Comparison of ENCODE assay signal across 1 cellular context in the genomic region with DNA sequence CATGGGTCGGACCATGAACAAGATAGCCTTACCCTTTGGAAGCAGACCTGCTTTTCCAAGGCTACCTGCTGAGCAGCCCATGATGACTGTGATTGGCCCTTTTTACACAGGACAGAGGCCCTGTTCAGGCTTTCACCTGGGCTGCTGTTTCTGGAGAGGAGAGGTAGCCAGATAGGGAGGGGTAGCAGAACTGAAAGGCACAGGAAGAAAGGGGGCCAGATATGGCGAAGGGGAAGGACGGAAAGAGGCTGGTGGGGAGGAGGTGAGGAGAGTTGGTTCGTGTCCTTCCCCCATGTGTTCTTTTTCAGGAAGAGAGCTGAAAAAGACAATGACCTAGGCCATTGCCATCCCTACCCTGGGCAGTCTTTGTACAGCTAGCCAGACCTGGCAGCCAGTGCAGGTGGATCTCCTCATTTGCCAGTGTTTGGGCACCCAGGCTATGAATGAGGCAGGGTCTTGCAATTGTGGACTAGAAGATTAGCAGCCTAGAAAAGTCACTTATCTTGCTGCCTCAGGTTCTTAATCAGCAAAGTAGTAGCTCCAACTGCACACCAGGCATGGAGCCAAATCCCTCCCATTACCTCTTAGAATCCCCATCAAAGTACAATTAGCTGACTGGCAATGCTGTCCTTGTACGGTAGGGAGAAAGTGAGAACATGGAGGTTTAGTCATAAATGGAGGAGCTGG.
TF ChIP-seq lines count a peak whose summit lies in the region.

No MANE protein-coding gene starts in this region.

TF ChIP-seq in K562, 482 proteins besides CTCF, POLR2A, EP300 and RAD21 (continued from another document and continues in another):
- TF ChIP-seq, protein P1, sequence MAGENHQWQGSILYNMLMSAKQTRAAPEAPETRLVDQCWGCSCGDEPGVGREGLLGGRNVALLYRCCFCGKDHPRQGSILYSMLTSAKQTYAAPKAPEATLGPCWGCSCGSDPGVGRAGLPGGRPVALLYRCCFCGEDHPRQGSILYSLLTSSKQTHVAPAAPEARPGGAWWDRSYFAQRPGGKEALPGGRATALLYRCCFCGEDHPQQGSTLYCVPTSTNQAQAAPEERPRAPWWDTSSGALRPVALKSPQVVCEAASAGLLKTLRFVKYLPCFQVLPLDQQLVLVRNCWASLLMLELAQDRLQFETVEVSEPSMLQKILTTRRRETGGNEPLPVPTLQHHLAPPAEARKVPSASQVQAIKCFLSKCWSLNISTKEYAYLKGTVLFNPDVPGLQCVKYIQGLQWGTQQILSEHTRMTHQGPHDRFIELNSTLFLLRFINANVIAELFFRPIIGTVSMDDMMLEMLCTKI (IDR thresholded peaks at IDR 0.05; ENCODE audit: partially characterized antibody) = no peak
- TF ChIP-seq ZFP30 (CRISPR knock-in tag; IDR thresholded peaks at IDR 0.05; ENCODE audit: borderline replicate concordance) (no peak), ZNF707 (CRISPR knock-in tag; conservative IDR thresholded peaks at IDR 0.05) (no peak), GTF2F1 (IDR thresholded peaks at IDR 0.05; ENCODE audit: low read depth, low read length) (no peak), KDM1A (IDR thresholded peaks at IDR 0.05) (peak; percentile 61; a peak in 3 of 4 replicates), CBX3 (IDR thresholded peaks at IDR 0.05; ENCODE audit: borderline replicate concordance in 1 of 2, low read length in 2 of 2) (peak in 1 of 2 experiments; percentile 71; a peak in 1 of 3 replicates), ZNF507 (tag; conservative IDR thresholded peaks at IDR 0.05) (no peak), STAG1 (CRISPR knock-in tag; IDR thresholded peaks at IDR 0.05; ENCODE audit: borderline replicate concordance) (no peak), ZNF143 (CRISPR knock-in tag; IDR thresholded peaks at IDR 0.05) (no peak), PML (IDR thresholded peaks at IDR 0.05; ENCODE audit: low read length) (peak; percentile 94), MEIS2 (IDR thresholded peaks at IDR 0.05; ENCODE audit: partially characterized antibody) (peak; percentile 9), SPI1 (IDR thresholded peaks at IDR 0.05; ENCODE audit: borderline replicate concordance, low read depth, low read length) (no peak), MIER1 (IDR thresholded peaks at IDR 0.05; ENCODE audit: low read depth) (no peak), ILF3 (IDR thresholded peaks at IDR 0.05; ENCODE audit: borderline replicate concordance) (no peak), EHMT2 (IDR thresholded peaks at IDR 0.05) (no peak), SMARCE1 (IDR thresholded peaks at IDR 0.05) (peak; percentile 90), NR2C2 (CRISPR knock-in tag; IDR thresholded peaks at IDR 0.05) (no peak), NR2C2 (tag; IDR thresholded peaks at IDR 0.05) (no peak), NFIX (CRISPR knock-in tag; IDR thresholded peaks at IDR 0.05; ENCODE audit: low read depth) (no peak), ZBED1 (IDR thresholded peaks at IDR 0.05) (no peak), PCBP1 (IDR thresholded peaks at IDR 0.05; ENCODE audit: low read depth, low read length, poor library complexity, severe bottlenecking) (no peak), ETV5 (CRISPR knock-in tag; IDR thresholded peaks at IDR 0.05; ENCODE audit: low read depth) (no peak), ETV1 (tag; conservative IDR thresholded peaks at IDR 0.05; ENCODE audit: low read depth) (peak; percentile 28; the same call in 1 of the 2 replicates), C11orf30 (IDR thresholded peaks at IDR 0.05; ENCODE audit: low read depth) (peak; percentile 91), TBP (optimal IDR thresholded peaks at IDR 0.05; ENCODE audit: low read depth, low read length) (peak; percentile 13), FOXK2 (conservative IDR thresholded peaks at IDR 0.05 in 1 of 2, IDR thresholded peaks at IDR 0.05 in 1 of 2; ENCODE audit: low read depth in 2 of 2) (no peak), ZZZ3 (IDR thresholded peaks at IDR 0.05) (no peak), KLF13 (tag; IDR thresholded peaks at IDR 0.05; ENCODE audit: borderline replicate concordance, low read depth) (no peak)
- TF ChIP-seq, protein P2, sequence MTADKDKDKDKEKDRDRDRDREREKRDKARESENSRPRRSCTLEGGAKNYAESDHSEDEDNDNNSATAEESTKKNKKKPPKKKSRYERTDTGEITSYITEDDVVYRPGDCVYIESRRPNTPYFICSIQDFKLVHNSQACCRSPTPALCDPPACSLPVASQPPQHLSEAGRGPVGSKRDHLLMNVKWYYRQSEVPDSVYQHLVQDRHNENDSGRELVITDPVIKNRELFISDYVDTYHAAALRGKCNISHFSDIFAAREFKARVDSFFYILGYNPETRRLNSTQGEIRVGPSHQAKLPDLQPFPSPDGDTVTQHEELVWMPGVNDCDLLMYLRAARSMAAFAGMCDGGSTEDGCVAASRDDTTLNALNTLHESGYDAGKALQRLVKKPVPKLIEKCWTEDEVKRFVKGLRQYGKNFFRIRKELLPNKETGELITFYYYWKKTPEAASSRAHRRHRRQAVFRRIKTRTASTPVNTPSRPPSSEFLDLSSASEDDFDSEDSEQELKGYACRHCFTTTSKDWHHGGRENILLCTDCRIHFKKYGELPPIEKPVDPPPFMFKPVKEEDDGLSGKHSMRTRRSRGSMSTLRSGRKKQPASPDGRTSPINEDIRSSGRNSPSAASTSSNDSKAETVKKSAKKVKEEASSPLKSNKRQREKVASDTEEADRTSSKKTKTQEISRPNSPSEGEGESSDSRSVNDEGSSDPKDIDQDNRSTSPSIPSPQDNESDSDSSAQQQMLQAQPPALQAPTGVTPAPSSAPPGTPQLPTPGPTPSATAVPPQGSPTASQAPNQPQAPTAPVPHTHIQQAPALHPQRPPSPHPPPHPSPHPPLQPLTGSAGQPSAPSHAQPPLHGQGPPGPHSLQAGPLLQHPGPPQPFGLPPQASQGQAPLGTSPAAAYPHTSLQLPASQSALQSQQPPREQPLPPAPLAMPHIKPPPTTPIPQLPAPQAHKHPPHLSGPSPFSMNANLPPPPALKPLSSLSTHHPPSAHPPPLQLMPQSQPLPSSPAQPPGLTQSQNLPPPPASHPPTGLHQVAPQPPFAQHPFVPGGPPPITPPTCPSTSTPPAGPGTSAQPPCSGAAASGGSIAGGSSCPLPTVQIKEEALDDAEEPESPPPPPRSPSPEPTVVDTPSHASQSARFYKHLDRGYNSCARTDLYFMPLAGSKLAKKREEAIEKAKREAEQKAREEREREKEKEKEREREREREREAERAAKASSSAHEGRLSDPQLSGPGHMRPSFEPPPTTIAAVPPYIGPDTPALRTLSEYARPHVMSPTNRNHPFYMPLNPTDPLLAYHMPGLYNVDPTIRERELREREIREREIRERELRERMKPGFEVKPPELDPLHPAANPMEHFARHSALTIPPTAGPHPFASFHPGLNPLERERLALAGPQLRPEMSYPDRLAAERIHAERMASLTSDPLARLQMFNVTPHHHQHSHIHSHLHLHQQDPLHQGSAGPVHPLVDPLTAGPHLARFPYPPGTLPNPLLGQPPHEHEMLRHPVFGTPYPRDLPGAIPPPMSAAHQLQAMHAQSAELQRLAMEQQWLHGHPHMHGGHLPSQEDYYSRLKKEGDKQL (CRISPR knock-in tag; IDR thresholded peaks at IDR 0.05; ENCODE audit: borderline replicate concordance) = no peak
- TF ChIP-seq, protein P3, sequence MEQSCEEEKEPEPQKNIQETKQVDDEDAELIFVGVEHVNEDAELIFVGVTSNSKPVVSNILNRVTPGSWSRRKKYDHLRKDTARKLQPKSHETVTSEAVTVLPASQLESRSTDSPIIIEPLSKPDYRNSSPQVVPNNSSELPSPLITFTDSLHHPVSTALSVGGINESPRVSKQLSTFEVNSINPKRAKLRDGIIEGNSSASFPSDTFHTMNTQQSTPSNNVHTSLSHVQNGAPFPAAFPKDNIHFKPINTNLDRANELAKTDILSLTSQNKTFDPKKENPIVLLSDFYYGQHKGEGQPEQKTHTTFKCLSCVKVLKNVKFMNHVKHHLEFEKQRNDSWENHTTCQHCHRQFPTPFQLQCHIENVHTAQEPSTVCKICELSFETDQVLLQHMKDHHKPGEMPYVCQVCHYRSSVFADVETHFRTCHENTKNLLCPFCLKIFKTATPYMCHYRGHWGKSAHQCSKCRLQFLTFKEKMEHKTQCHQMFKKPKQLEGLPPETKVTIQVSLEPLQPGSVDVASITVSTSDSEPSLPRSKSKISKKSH (CRISPR knock-in tag; IDR thresholded peaks at IDR 0.05) = no peak
- TF ChIP-seq, protein P4, sequence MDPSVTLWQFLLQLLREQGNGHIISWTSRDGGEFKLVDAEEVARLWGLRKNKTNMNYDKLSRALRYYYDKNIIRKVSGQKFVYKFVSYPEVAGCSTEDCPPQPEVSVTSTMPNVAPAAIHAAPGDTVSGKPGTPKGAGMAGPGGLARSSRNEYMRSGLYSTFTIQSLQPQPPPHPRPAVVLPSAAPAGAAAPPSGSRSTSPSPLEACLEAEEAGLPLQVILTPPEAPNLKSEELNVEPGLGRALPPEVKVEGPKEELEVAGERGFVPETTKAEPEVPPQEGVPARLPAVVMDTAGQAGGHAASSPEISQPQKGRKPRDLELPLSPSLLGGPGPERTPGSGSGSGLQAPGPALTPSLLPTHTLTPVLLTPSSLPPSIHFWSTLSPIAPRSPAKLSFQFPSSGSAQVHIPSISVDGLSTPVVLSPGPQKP (CRISPR knock-in tag; IDR thresholded peaks at IDR 0.05) = no peak
- TF ChIP-seq, protein P5, sequence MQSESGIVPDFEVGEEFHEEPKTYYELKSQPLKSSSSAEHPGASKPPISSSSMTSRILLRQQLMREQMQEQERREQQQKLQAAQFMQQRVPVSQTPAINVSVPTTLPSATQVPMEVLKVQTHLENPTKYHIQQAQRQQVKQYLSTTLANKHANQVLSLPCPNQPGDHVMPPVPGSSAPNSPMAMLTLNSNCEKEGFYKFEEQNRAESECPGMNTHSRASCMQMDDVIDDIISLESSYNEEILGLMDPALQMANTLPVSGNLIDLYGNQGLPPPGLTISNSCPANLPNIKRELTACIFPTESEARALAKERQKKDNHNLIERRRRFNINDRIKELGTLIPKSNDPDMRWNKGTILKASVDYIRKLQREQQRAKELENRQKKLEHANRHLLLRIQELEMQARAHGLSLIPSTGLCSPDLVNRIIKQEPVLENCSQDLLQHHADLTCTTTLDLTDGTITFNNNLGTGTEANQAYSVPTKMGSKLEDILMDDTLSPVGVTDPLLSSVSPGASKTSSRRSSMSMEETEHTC (IDR thresholded peaks at IDR 0.05) = no peak
- TF ChIP-seq, protein P6, sequence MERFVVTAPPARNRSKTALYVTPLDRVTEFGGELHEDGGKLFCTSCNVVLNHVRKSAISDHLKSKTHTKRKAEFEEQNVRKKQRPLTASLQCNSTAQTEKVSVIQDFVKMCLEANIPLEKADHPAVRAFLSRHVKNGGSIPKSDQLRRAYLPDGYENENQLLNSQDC (CRISPR knock-in tag; IDR thresholded peaks at IDR 0.05) = no peak
- TF ChIP-seq, protein P7, sequence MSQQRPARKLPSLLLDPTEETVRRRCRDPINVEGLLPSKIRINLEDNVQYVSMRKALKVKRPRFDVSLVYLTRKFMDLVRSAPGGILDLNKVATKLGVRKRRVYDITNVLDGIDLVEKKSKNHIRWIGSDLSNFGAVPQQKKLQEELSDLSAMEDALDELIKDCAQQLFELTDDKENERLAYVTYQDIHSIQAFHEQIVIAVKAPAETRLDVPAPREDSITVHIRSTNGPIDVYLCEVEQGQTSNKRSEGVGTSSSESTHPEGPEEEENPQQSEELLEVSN (IDR thresholded peaks at IDR 0.05; ENCODE audit: borderline replicate concordance in 1 of 2, extremely low read depth in 1 of 2, insufficient read depth in 1 of 2, insufficient read length in 1 of 2, low read depth in 1 of 2, low read length in 1 of 2, poor library complexity in 1 of 2, severe bottlenecking in 1 of 2) = no peak
- TF ChIP-seq, protein P8, sequence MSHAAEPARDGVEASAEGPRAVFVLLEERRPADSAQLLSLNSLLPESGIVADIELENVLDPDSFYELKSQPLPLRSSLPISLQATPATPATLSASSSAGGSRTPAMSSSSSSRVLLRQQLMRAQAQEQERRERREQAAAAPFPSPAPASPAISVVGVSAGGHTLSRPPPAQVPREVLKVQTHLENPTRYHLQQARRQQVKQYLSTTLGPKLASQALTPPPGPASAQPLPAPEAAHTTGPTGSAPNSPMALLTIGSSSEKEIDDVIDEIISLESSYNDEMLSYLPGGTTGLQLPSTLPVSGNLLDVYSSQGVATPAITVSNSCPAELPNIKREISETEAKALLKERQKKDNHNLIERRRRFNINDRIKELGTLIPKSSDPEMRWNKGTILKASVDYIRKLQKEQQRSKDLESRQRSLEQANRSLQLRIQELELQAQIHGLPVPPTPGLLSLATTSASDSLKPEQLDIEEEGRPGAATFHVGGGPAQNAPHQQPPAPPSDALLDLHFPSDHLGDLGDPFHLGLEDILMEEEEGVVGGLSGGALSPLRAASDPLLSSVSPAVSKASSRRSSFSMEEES (CRISPR knock-in tag; IDR thresholded peaks at IDR 0.05) = no peak
- TF ChIP-seq, protein P9, sequence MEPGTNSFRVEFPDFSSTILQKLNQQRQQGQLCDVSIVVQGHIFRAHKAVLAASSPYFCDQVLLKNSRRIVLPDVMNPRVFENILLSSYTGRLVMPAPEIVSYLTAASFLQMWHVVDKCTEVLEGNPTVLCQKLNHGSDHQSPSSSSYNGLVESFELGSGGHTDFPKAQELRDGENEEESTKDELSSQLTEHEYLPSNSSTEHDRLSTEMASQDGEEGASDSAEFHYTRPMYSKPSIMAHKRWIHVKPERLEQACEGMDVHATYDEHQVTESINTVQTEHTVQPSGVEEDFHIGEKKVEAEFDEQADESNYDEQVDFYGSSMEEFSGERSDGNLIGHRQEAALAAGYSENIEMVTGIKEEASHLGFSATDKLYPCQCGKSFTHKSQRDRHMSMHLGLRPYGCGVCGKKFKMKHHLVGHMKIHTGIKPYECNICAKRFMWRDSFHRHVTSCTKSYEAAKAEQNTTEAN (CRISPR knock-in tag; IDR thresholded peaks at IDR 0.05) = no peak
- TF ChIP-seq, protein P10, sequence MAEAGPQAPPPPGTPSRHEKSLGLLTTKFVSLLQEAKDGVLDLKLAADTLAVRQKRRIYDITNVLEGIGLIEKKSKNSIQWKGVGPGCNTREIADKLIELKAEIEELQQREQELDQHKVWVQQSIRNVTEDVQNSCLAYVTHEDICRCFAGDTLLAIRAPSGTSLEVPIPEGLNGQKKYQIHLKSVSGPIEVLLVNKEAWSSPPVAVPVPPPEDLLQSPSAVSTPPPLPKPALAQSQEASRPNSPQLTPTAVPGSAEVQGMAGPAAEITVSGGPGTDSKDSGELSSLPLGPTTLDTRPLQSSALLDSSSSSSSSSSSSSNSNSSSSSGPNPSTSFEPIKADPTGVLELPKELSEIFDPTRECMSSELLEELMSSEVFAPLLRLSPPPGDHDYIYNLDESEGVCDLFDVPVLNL (CRISPR knock-in tag; IDR thresholded peaks at IDR 0.05; ENCODE audit: low read depth) = no peak
- TF ChIP-seq, protein P11, sequence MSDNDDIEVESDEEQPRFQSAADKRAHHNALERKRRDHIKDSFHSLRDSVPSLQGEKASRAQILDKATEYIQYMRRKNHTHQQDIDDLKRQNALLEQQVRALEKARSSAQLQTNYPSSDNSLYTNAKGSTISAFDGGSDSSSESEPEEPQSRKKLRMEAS (CRISPR knock-in tag; IDR thresholded peaks at IDR 0.05) = peak; percentile 46; the same call in 1 of the 2 replicates
